20 cellular contexts compared by ENCODE assay signal in the genomic region with DNA sequence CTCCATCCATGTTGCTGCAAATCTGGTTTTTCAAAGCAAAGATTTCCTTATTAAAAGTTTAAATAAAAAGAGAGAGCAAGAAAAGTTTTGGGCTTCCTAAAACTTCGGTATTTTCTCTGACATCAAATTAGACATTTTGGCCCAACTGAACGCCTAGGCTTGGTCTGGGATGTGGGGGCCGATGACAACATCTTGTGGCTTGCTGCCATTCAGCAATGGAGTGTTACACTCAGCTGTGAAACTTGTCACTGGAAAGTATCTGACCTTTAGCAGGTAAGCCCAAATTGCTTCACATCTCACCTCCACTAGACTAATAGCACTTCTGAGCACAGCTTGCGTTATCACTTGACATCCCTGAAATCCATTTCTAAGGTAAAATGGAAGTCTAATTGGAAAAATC.
DNase-seq lines count a peak whose midpoint lies in the region; ATAC-seq and TF ChIP-seq lines count a peak whose summit lies in the region.
"Had no signal": no experiment of that assay in that cellular context is flagged by ENCODE, and none has a peak within 500 bp of the region (broad histone marks: within the 10 kb centered on the region; RNA-seq: fewer than 3 reads in every experiment).

No MANE protein-coding gene starts in this region.

- H3K9me3 ChIP-seq in Caco-2, result no peaks in the 10 kb centered on the region
- H3K9me3 ChIP-seq: HAP-1 had no signal

- peak overlapping the region; percentile 66 for H3K27ac Mint-ChIP-seq in Caco-2 (ENCODE audit: unreplicated experiment)
- peak overlapping the region; percentile 69 for H3K27ac Mint-ChIP-seq in activated T-helper 2 cell treated with anti-CD3 and anti-CD28 coated beads, Interferon-gamma antibody, Interleukin-2, Interleukin-4, amounts not matched to agents 10 μg/mL and 5 μg/mL and 100 μg/mL, durations not matched to agents 14 hours and 24 hours and 36 hours
- H3K27ac Mint-ChIP-seq in stimulated activated effector memory CD8-positive, alpha-beta T cell treated with anti-CD3 and anti-CD28 coated beads, Interleukin-12 subunit alpha, Interleukin-12 subunit beta, amount 100 ng/mL, for 72 hours, result peak overlapping the region; percentile 32
- H3K27ac Mint-ChIP-seq: B cell; CD8-positive, alpha-beta T cell had no signal

- no peak overlapping the region for H3K4me3 ChIP-seq in Caco-2 (ENCODE audit: low read depth, low read length)
- H3K4me3 ChIP-seq: BLaER1 treated with 17β-estradiol and CSF1 and Interleukin-3, amounts not matched to agents 10 nM and 100 nM; GM12878; GM23248; HAP-1 had no signal

- intact Hi-C loops in Caco-2 (cut with micrococcal nuclease; ENCODE audit: unreplicated experiment), result no loop called here
- intact Hi-C loops in activated T-helper 2 cell treated with anti-CD3 and anti-CD28 coated beads, Interferon-gamma antibody, Interleukin-2, Interleukin-4, amounts not matched to agents 10 μg/mL and 5 μg/mL and 100 μg/mL, durations not matched to agents 14 hours and 24 hours and 36 hours (cut with micrococcal nuclease), result no loop called here

- BruUV-seq in Caco-2 (replicated peaks; lab: Mats Ljungman, UMichigan), result no TSS peak

- DNase-seq in activated CD4-positive, alpha-beta T cell treated with anti-CD3 and anti-CD28 coated beads for 48 hours, result peak; percentile 20
- DNase-seq in activated CD4-positive, alpha-beta T cell treated with anti-CD3 and anti-CD28 coated beads, Interleukin-2, amount 50 U/mL, for 48 hours, result no peak
- DNase-seq in Caco-2 (no peak), substantia nigra (lab: John Stamatoyannopoulos, UW) (no peak), AG08396 (ENCODE audit: low spot score) (no peak)
- DNase-seq in activated T-helper 2 cell treated with anti-CD3 and anti-CD28 coated beads, Interferon-gamma antibody, Interleukin-2, Interleukin-4, amounts not matched to agents 10 μg/mL and 5 μg/mL and 100 μg/mL, durations not matched to agents 14 hours and 24 hours and 36 hours (ENCODE audit: low spot score), result no peak
- no peak for DNase-seq in stimulated activated effector memory CD8-positive, alpha-beta T cell treated with anti-CD3 and anti-CD28 coated beads, Interleukin-12 subunit alpha, Interleukin-12 subunit beta, amount 100 ng/mL, for 72 hours (ENCODE audit: low spot score in 2 of 2)
- DNase-seq: 8988T; CD8-positive, alpha-beta T cell; DMS 273 treated with DMSO at 0.1 percent for 48 hours; DMS53; DND-41; EL; GM23248 had no signal

- H3K4me1 ChIP-seq in Caco-2, result peaks cover 25% of the 10 kb centered on the region
- H3K4me1 ChIP-seq: HAP-1 had no signal

- TF ChIP-seq CTCF in Caco-2 (IDR thresholded peaks at IDR 0.05; ENCODE audit: insufficient read depth in 1 of 2, low read depth in 1 of 2, low read length in 1 of 2, severe bottlenecking in 1 of 2, unreplicated experiment in 1 of 2), result no peak

- peaks cover 9% of the 10 kb centered on the region for H3K9me3 Mint-ChIP-seq in Caco-2 (ENCODE audit: unreplicated experiment)
- H3K9me3 Mint-ChIP-seq in activated T-helper 2 cell treated with anti-CD3 and anti-CD28 coated beads, Interferon-gamma antibody, Interleukin-2, Interleukin-4, amounts not matched to agents 10 μg/mL and 5 μg/mL and 100 μg/mL, durations not matched to agents 14 hours and 24 hours and 36 hours, result peaks cover 6% of the 10 kb centered on the region
- H3K9me3 Mint-ChIP-seq in stimulated activated effector memory CD8-positive, alpha-beta T cell treated with anti-CD3 and anti-CD28 coated beads, Interleukin-12 subunit alpha, Interleukin-12 subunit beta, amount 100 ng/mL, for 72 hours, result no peaks in the 10 kb centered on the region
- H3K9me3 Mint-ChIP-seq: CD8-positive, alpha-beta T cell had no signal

- peaks cover 24% of the 10 kb centered on the region for H3K4me1 Mint-ChIP-seq in Caco-2 (ENCODE audit: low read depth, unreplicated experiment)
- H3K4me1 Mint-ChIP-seq in activated T-helper 2 cell treated with anti-CD3 and anti-CD28 coated beads, Interferon-gamma antibody, Interleukin-2, Interleukin-4, amounts not matched to agents 10 μg/mL and 5 μg/mL and 100 μg/mL, durations not matched to agents 14 hours and 24 hours and 36 hours (ENCODE audit: low read depth), result peaks cover 49% of the 10 kb centered on the region
- H3K4me1 Mint-ChIP-seq in stimulated activated effector memory CD8-positive, alpha-beta T cell treated with anti-CD3 and anti-CD28 coated beads, Interleukin-12 subunit alpha, Interleukin-12 subunit beta, amount 100 ng/mL, for 72 hours, result peaks cover 21% of the 10 kb centered on the region
- H3K4me1 Mint-ChIP-seq: B cell had no signal

- peak; percentile 69 for ATAC-seq in stimulated activated effector memory CD8-positive, alpha-beta T cell treated with anti-CD3 and anti-CD28 coated beads, Interleukin-12 subunit alpha, Interleukin-12 subunit beta, amount 100 ng/mL, for 72 hours
- ATAC-seq in HG03108 (IDR thresholded peaks at IDR 0.05; ENCODE audit: unreplicated experiment), result no peak
- ATAC-seq: CD8-positive, alpha-beta T cell; GM12878 had no signal

- H3K27me3 Mint-ChIP-seq in Caco-2 (ENCODE audit: insufficient read depth, unreplicated experiment), result no peaks in the 10 kb centered on the region
- no peaks in the 10 kb centered on the region for H3K27me3 Mint-ChIP-seq in activated T-helper 2 cell treated with anti-CD3 and anti-CD28 coated beads, Interferon-gamma antibody, Interleukin-2, Interleukin-4, amounts not matched to agents 10 μg/mL and 5 μg/mL and 100 μg/mL, durations not matched to agents 14 hours and 24 hours and 36 hours (ENCODE audit: low read depth)

- CTCF ChIA-PET in Caco-2 (lab: Charles Lee), result no interaction called here

- H3K27me3 ChIP-seq in Caco-2 (replicated peaks; ENCODE audit: control insufficient read depth, insufficient read depth, low read length), result no peaks in the 10 kb centered on the region
- H3K27me3 ChIP-seq: BLaER1 treated with 17β-estradiol and CSF1 and Interleukin-3, amounts not matched to agents 10 nM and 100 nM had no signal

- H3K4me3 Mint-ChIP-seq in Caco-2 (ENCODE audit: unreplicated experiment), result no peak overlapping the region
- H3K4me3 Mint-ChIP-seq in activated T-helper 2 cell treated with anti-CD3 and anti-CD28 coated beads, Interferon-gamma antibody, Interleukin-2, Interleukin-4, amounts not matched to agents 10 μg/mL and 5 μg/mL and 100 μg/mL, durations not matched to agents 14 hours and 24 hours and 36 hours (ENCODE audit: low read depth), result no peak overlapping the region
- no peak overlapping the region for H3K4me3 Mint-ChIP-seq in stimulated activated effector memory CD8-positive, alpha-beta T cell treated with anti-CD3 and anti-CD28 coated beads, Interleukin-12 subunit alpha, Interleukin-12 subunit beta, amount 100 ng/mL, for 72 hours
- H3K4me3 Mint-ChIP-seq: B cell; CD8-positive, alpha-beta T cell had no signal

- POLR2A ChIA-PET in Caco-2 (lab: Charles Lee), result interaction anchor here (0.7 kb wide), 1 partner anchor 557 kb away, joined by 3 read pairs; no protein-coding TSS in a partner anchor

- no peak overlapping the region for H3K27ac ChIP-seq in substantia nigra (ENCODE audit: low read depth, low read length, poor library complexity, severe bottlenecking)
- H3K27ac ChIP-seq: BLaER1 treated with 17β-estradiol and CSF1 and Interleukin-3, amounts not matched to agents 10 nM and 100 nM; GM23248; HL-60 had no signal

- no peaks in the 10 kb centered on the region for H3K36me3 Mint-ChIP-seq in Caco-2 (ENCODE audit: insufficient read depth, unreplicated experiment)
- H3K36me3 Mint-ChIP-seq in activated T-helper 2 cell treated with anti-CD3 and anti-CD28 coated beads, Interferon-gamma antibody, Interleukin-2, Interleukin-4, amounts not matched to agents 10 μg/mL and 5 μg/mL and 100 μg/mL, durations not matched to agents 14 hours and 24 hours and 36 hours (ENCODE audit: low read depth), result peaks cover 78% of the 10 kb centered on the region
- no peaks in the 10 kb centered on the region for H3K36me3 Mint-ChIP-seq in stimulated activated effector memory CD8-positive, alpha-beta T cell treated with anti-CD3 and anti-CD28 coated beads, Interleukin-12 subunit alpha, Interleukin-12 subunit beta, amount 100 ng/mL, for 72 hours
- H3K36me3 Mint-ChIP-seq: CD8-positive, alpha-beta T cell had no signal

- no peaks in the 10 kb centered on the region for H3K36me3 ChIP-seq in Caco-2 (ENCODE audit: control insufficient read depth, insufficient read depth, low read length)
- H3K36me3 ChIP-seq: BLaER1 treated with 17β-estradiol and CSF1 and Interleukin-3, amounts not matched to agents 10 nM and 100 nM; HAP-1 had no signal
